ENCODE assay signal across 16 cellular contexts in genomic region chr14:29894030-29894429, GRCh38. TPM values are rescaled to one million over a fixed set of nuclear protein-coding genes. Genes with fewer than 3 reads are reported as not detected.
DNase-seq lines count a peak whose midpoint lies in the region; ATAC-seq and TF ChIP-seq lines count a peak whose summit lies in the region.
"Had no signal": no experiment of that assay in that cellular context is flagged by ENCODE, and none has a peak within 500 bp of the region (broad histone marks: within the 10 kb centered on the region; RNA-seq: fewer than 3 reads in every experiment).

No MANE protein-coding gene starts in this region.

- ATAC-seq in left cardiac atrium (no peak), GM21526 (IDR thresholded peaks at IDR 0.05; ENCODE audit: low FRiP score, unreplicated experiment) (no peak)
- ATAC-seq: HCT116 had no signal

- 68 to 86% methylated on average over 3 of the region's 3 CpGs for WGBS in testis, 2 donors
- WGBS in stomach, 5 donors, result 91 to 100% (median 93%) methylated on average over 3 of the region's 3 CpGs
- WGBS in adrenal gland, 4 donors, result 93 to 97% (median 94%) methylated on average over 3 of the region's 3 CpGs

- H3K9me3 ChIP-seq in cardiac muscle cell (ENCODE audit: low read depth) (no peaks in the 10 kb centered on the region), testis (no peaks in the 10 kb centered on the region), stomach (no peaks in the 10 kb centered on the region), adrenal gland (replicated peaks in 1 of 3) (no peaks in the 10 kb centered on the region)
- H3K9me3 ChIP-seq: BLaER1 had no signal

- TF ChIP-seq POLR2A in testis (IDR thresholded peaks at IDR 0.05) (no peak), stomach (IDR thresholded peaks at IDR 0.05) (no peak), adrenal gland (IDR thresholded peaks at IDR 0.05) (no peak)

- no peak for TF ChIP-seq EP300 in stomach (IDR thresholded peaks at IDR 0.05)

- intact Hi-C loops in left cardiac atrium (cut with DNase I), result no loop called here
- intact Hi-C loops in testis (cut with DNase I; ENCODE audit: low total_unique reads), result no loop called here
- intact Hi-C loops in stomach (cut with DNase I; ENCODE audit: low total_unique reads), result no loop called here
- intact Hi-C loops in adrenal gland (cut with DNase I), result no loop called here

- no peaks in the 10 kb centered on the region for H3K36me3 ChIP-seq in cardiac muscle cell
- no peaks in the 10 kb centered on the region for H3K36me3 ChIP-seq in testis (ENCODE audit: low read depth, missing control alignments)
- H3K36me3 ChIP-seq in stomach, result no peaks in the 10 kb centered on the region
- H3K36me3 ChIP-seq in adrenal gland (replicated peaks in 1 of 2), result no peaks in the 10 kb centered on the region
- H3K36me3 ChIP-seq: BLaER1 had no signal

- H3K27ac ChIP-seq in cardiac muscle cell (peak overlapping the region; percentile 20), testis (no peak overlapping the region), stomach (no peak overlapping the region), adrenal gland (no peak overlapping the region)
- H3K27ac ChIP-seq: BLaER1 had no signal

- H3K4me3 ChIP-seq in cardiac muscle cell (no peak overlapping the region), testis (no peak overlapping the region), stomach (no peak overlapping the region), adrenal gland (no peak overlapping the region)
- H3K4me3 ChIP-seq: BLaER1 had no signal

- TF ChIP-seq CTCF in cardiac muscle cell (IDR thresholded peaks at IDR 0.05; ENCODE audit: low read depth, low read length), result no peak
- TF ChIP-seq CTCF in testis (IDR thresholded peaks at IDR 0.05), result no peak
- no peak for TF ChIP-seq CTCF in stomach (IDR thresholded peaks at IDR 0.05)
- TF ChIP-seq CTCF in adrenal gland (IDR thresholded peaks at IDR 0.05), result no peak

- H3K4me1 ChIP-seq in cardiac muscle cell (ENCODE audit: low read depth) (peaks cover 28% of the 10 kb centered on the region), testis (peaks cover 5% of the 10 kb centered on the region), stomach (peaks cover 0 to 19% (median 10%) of the 10 kb centered on the region in 4 donors), adrenal gland (replicated peaks in 1 of 2) (no peaks in the 10 kb centered on the region)
- H3K4me1 ChIP-seq: BLaER1 had no signal

- DNase-seq in cardiac muscle cell (ENCODE audit: low read depth in 1 of 2, low spot score in 1 of 2) (no peak), left cardiac atrium (no peak), NCI-H226 (peak; percentile 24), amniotic epithelial cell (ENCODE audit: low read depth) (peak; percentile 42), testis (peak; percentile 26), stomach (no peak), adrenal gland (no peak)
- DNase-seq: 8988T; AML-193; CD4-positive, CD25-positive, alpha-beta regulatory T cell; DMS53; GF-D8 had no signal

- no peaks in the 10 kb centered on the region for H3K27me3 ChIP-seq in cardiac muscle cell
- H3K27me3 ChIP-seq in testis, result no peaks in the 10 kb centered on the region
- H3K27me3 ChIP-seq in stomach, result no peaks in the 10 kb centered on the region
- H3K27me3 ChIP-seq in adrenal gland, result no peaks in the 10 kb centered on the region
- H3K27me3 ChIP-seq: BLaER1 had no signal

RNA-seq across cellular contexts. Expression of gene PRKD1, which starts 33.6 kb away (rescaled TPM):
- total RNA-seq in cardiac muscle cell (15.7 and 17.9 TPM in 2 replicates), left cardiac atrium (1 to 10 TPM; 4.2 to 6.3 TPM), testis (10 to 100 TPM; 67.2 to 82.9 TPM), stomach (10 to 100 TPM in 3 of 5 donors, 1 to 10 TPM in 2; 3.1 to 26.6 (median 19.6) TPM), adrenal gland (10 to 100 TPM in 7 of 8 donors, 1 to 10 TPM in 1; 9.9 to 30.1 (median 24.2) TPM)
- polyA plus RNA-seq in cardiac muscle cell (15.2 and 31.5 TPM in 2 replicates), testis (ENCODE audit: insufficient read depth, low read depth, low replicate concordance) (29.9 TPM), stomach (1 to 10 TPM; 1.6 to 2.7 (median 1.8) TPM), adrenal gland (1 to 10 TPM; 6.9 to 9.2 (median 7.7) TPM)
- total RNA-seq: CD4-positive, CD25-positive, alpha-beta regulatory T cell; HT-29 had no signal
- polyA plus RNA-seq: CD4-positive, CD25-positive, alpha-beta regulatory T cell had no signal

Comparison
In these comparisons a context has a peak if more than half of its experiments do, and no peak if none do; other contexts are left out.
1. DNase-seq: peak in NCI-H226 (single experiment), amniotic epithelial cell (single experiment) and testis (single experiment); none in cardiac muscle cell (0 of 2), left cardiac atrium (single experiment), stomach (single experiment) and adrenal gland (0 of 7).